In genomic region chr3:158110658-158111018, GRCh38 we compare ENCODE assay signal across 8 cellular contexts. TPM values are rescaled to one million over a fixed set of nuclear protein-coding genes. Genes with fewer than 3 reads are reported as not detected.
DNase-seq lines count a peak whose midpoint lies in the region; ATAC-seq and TF ChIP-seq lines count a peak whose summit lies in the region.

No MANE protein-coding gene starts in this region.

- peak overlapping the region; percentile 95 for H3K4me3 Mint-ChIP-seq in neural crest cell

- ATAC-seq in GM18502 (IDR thresholded peaks at IDR 0.05; ENCODE audit: poor library complexity, unreplicated experiment) (peak; percentile 3), HG02798 (IDR thresholded peaks at IDR 0.05; ENCODE audit: poor library complexity, unreplicated experiment) (no peak), GM21360 (IDR thresholded peaks at IDR 0.05; ENCODE audit: unreplicated experiment) (no peak)

- no peaks in the 10 kb centered on the region for H3K9me3 ChIP-seq in HUES64 (ENCODE audit: insufficient read depth, low read depth, low read length)

- TF ChIP-seq CTCF in coronary artery (IDR thresholded peaks at IDR 0.05) (no peak), neural crest cell (conservative IDR thresholded peaks at IDR 0.05) (no peak)

- WGBS in HUES64: 34% methylated on average over 3 of the region's 4 CpGs

- H3K9me3 Mint-ChIP-seq in neural crest cell: peaks cover 6% of the 10 kb centered on the region

- peaks cover 42% of the 10 kb centered on the region for H3K4me1 Mint-ChIP-seq in neural crest cell

- peaks cover 50% of the 10 kb centered on the region for H3K27me3 Mint-ChIP-seq in neural crest cell (ENCODE audit: low read depth)

- DNase-seq in coronary artery (ENCODE audit: low spot score): no peak
- DNase-seq in neural crest cell (ENCODE audit: low read depth, low spot score): no peak
- no peak for DNase-seq in inferior parietal cortex (ENCODE audit: extremely low spot score)
- DNase-seq in COLO829 (ENCODE audit: low spot score): no peak

- H3K27ac Mint-ChIP-seq in neural crest cell (ENCODE audit: unreplicated experiment): peak overlapping the region; percentile 78

- H3K4me3 ChIP-seq in HUES64 (ENCODE audit: low read length) (peak overlapping the region; percentile 88), coronary artery (peak overlapping the region; percentile 75)

- peaks cover 12% of the 10 kb centered on the region; the same call in 1 of the 2 replicates for H3K4me1 ChIP-seq in HUES64 (ENCODE audit: insufficient read depth, low read length)

- H3K27ac ChIP-seq in HUES64 (ENCODE audit: low read depth, low read length) (peak overlapping the region; percentile 85; the same call in 1 of the 2 replicates), coronary artery (peak overlapping the region in 1 of 2 donors; percentile 80)

- H3K27me3 ChIP-seq in HUES64 (ENCODE audit: insufficient read depth, low read length): peaks cover 40% of the 10 kb centered on the region

- peak overlapping the region; percentile 88 for H3K9ac ChIP-seq in HUES64 (ENCODE audit: low read depth, low read length)

- no peaks in the 10 kb centered on the region for H3K36me3 ChIP-seq in HUES64 (ENCODE audit: insufficient read depth, low read length)

- H3K36me3 Mint-ChIP-seq in neural crest cell (ENCODE audit: low read depth): peaks cover 18% of the 10 kb centered on the region

RNA-seq across cellular contexts. Expression of gene RSRC1, which starts 0.7 kb away (rescaled TPM):
- 24.3 TPM for polyA plus RNA-seq in HUES64 (2013, experiment 1 of 2)
- polyA plus RNA-seq in HUES64 (2013, experiment 2 of 2): 24.5 TPM
- total RNA-seq in neural crest cell: 36.9 and 40.6 TPM in 2 replicates

RNA-seq across cellular contexts. Expression of gene SHOX2, which starts 4.4 kb away (rescaled TPM):
- polyA plus RNA-seq in HUES64 (2013, experiment 1 of 2): 0.25 TPM
- 1.0 TPM for polyA plus RNA-seq in HUES64 (2013, experiment 2 of 2)
- 2.4 and 2.5 TPM in 2 replicates for total RNA-seq in neural crest cell
